Comparison of ENCODE assay signal across 8 cellular contexts in the genomic region with DNA sequence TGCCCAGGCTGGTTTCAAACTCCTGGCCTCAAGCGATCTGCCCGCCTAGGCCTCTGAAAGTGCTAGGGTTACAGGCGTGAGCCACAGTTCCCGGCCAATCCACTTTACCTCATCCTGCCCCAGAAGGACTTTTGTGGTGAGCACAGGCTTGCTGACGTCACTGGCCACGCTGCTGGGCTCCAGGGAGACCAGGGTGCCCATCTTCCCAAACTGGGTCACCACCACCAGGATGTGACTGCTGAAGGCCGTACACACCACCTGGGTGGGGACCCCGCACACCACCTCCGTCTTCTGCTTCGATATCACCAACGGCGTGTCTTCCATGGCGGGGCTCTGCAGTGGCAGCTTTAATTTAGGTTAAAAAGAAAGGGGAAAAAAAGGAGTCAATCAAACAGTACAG. TPM values are rescaled to one million over a fixed set of nuclear protein-coding genes. Genes with fewer than 3 reads are reported as not detected.
A peak's percentile ranks its signal among the peaks of the same experiment; 100 is the strongest.
DNase-seq lines count a peak whose midpoint lies in the region; ATAC-seq and TF ChIP-seq lines count a peak whose summit lies in the region.

No MANE protein-coding gene starts in this region.

- H3K27ac Mint-ChIP-seq in activated naive CD4-positive, alpha-beta T cell treated with anti-CD3 and anti-CD28 coated beads, Interleukin-2, amount 10 ng/mL, durations not matched to agents 7 days and 5 days: peak overlapping the region; percentile 86
- peak overlapping the region; percentile 86 to 91 (median 90) for H3K27ac Mint-ChIP-seq in immature natural killer cell

- H3K79me2 ChIP-seq in KMS-11 (ENCODE audit: insufficient read depth, low read depth): 0 out of 2 replicates have a peak, but pooled peaks cover 6% of the 10 kb centered on the region

- CTCF ChIA-PET in activated naive CD4-positive, alpha-beta T cell treated with anti-CD3 and anti-CD28 coated beads, Interleukin-2, amount 10 ng/mL, durations not matched to agents 7 days and 5 days (lab: Charles Lee): interaction anchor here (1.5 kb wide), 1 partner anchor 36 kb away, joined by 4 read pairs; no protein-coding TSS in a partner anchor

- H3K4me2 ChIP-seq in KMS-11: peak overlapping the region; percentile 30

- peak overlapping the region; percentile 75; the same call in 1 of the 2 replicates for H3K9ac ChIP-seq in KMS-11
- H3K9ac ChIP-seq in stomach smooth muscle (ENCODE audit: low read length in 2 of 2): peak overlapping the region in 1 of 2 donors; percentile 73

- H3K36me3 ChIP-seq in KMS-11 (ENCODE audit: insufficient read depth): no peaks in the 10 kb centered on the region
- peaks cover 7 to 10% of the 10 kb centered on the region in 2 donors for H3K36me3 ChIP-seq in stomach smooth muscle (ENCODE audit: control insufficient read depth in 2 of 2, insufficient read depth in 2 of 2, low read length in 2 of 2)

- no peak overlapping the region for H3K4me3 ChIP-seq in KMS-11 (IDR thresholded peaks at IDR 0.05; ENCODE audit: insufficient read depth, low read depth, low read length)
- peak overlapping the region; percentile 66 to 95 for H3K4me3 ChIP-seq in stomach smooth muscle (ENCODE audit: low read length in 2 of 2)

- H3K27ac ChIP-seq in C4-2B: peak overlapping the region; percentile 86
- peak overlapping the region; percentile 69; the same call in 1 of the 2 replicates for H3K27ac ChIP-seq in KMS-11
- no peak overlapping the region for H3K27ac ChIP-seq in stomach smooth muscle (ENCODE audit: low read length)

- peaks cover 17% of the 10 kb centered on the region for H3K36me3 Mint-ChIP-seq in activated naive CD4-positive, alpha-beta T cell treated with anti-CD3 and anti-CD28 coated beads, Interleukin-2, amount 10 ng/mL, durations not matched to agents 7 days and 5 days
- no peaks in the 10 kb centered on the region for H3K36me3 Mint-ChIP-seq in immature natural killer cell

- TF ChIP-seq CTCF in C4-2B (conservative IDR thresholded peaks at IDR 0.05) (no peak), KMS-11 (conservative IDR thresholded peaks at IDR 0.05; ENCODE audit: low read depth, low read length) (no peak)

- no peaks in the 10 kb centered on the region for H3K27me3 Mint-ChIP-seq in activated naive CD4-positive, alpha-beta T cell treated with anti-CD3 and anti-CD28 coated beads, Interleukin-2, amount 10 ng/mL, durations not matched to agents 7 days and 5 days
- peaks cover 2 to 12% (median 6%) of the 10 kb centered on the region in 3 donors for H3K27me3 Mint-ChIP-seq in immature natural killer cell (ENCODE audit: low read depth in 3 of 3)

- H3K4me1 ChIP-seq in KMS-11 (ENCODE audit: low read depth, poor library complexity, severe bottlenecking): peaks cover 15% of the 10 kb centered on the region
- peaks cover 22% of the 10 kb centered on the region for H3K4me1 ChIP-seq in stomach smooth muscle (ENCODE audit: control insufficient read depth, insufficient read depth, low read length)

- no peaks in the 10 kb centered on the region for H3K9me3 ChIP-seq in stomach smooth muscle (ENCODE audit: control insufficient read depth in 2 of 2, low read length in 2 of 2)

- no peak for ATAC-seq in GM19463 (IDR thresholded peaks at IDR 0.05; ENCODE audit: unreplicated experiment)

- peaks cover 39% of the 10 kb centered on the region for H3K4me1 Mint-ChIP-seq in activated naive CD4-positive, alpha-beta T cell treated with anti-CD3 and anti-CD28 coated beads, Interleukin-2, amount 10 ng/mL, durations not matched to agents 7 days and 5 days
- H3K4me1 Mint-ChIP-seq in immature natural killer cell: peaks cover 26 to 29% of the 10 kb centered on the region in 2 donors

- no peaks in the 10 kb centered on the region for H3K9me3 Mint-ChIP-seq in activated naive CD4-positive, alpha-beta T cell treated with anti-CD3 and anti-CD28 coated beads, Interleukin-2, amount 10 ng/mL, durations not matched to agents 7 days and 5 days
- no peaks in the 10 kb centered on the region for H3K9me3 Mint-ChIP-seq in immature natural killer cell

- no peaks in the 10 kb centered on the region for H3K27me3 ChIP-seq in KMS-11 (ENCODE audit: insufficient read depth, low read depth)
- no peaks in the 10 kb centered on the region for H3K27me3 ChIP-seq in stomach smooth muscle (ENCODE audit: control insufficient read depth in 1 of 2, insufficient read depth in 2 of 2, low read length in 2 of 2)

- DNase-seq in activated naive CD4-positive, alpha-beta T cell treated with anti-CD3 and anti-CD28 coated beads, Interleukin-2, amount 10 ng/mL, durations not matched to agents 7 days and 5 days: no peak
- DNase-seq in immature natural killer cell (peak; percentile 36 to 53 (median 48)), cortex of kidney (lab: John Stamatoyannopoulos, UW) (no peak), GM19238 (ENCODE audit: insufficient read length, low spot score) (no peak)

- peak overlapping the region; percentile 85 for H3K4me3 Mint-ChIP-seq in activated naive CD4-positive, alpha-beta T cell treated with anti-CD3 and anti-CD28 coated beads, Interleukin-2, amount 10 ng/mL, durations not matched to agents 7 days and 5 days
- H3K4me3 Mint-ChIP-seq in immature natural killer cell: peak overlapping the region; percentile 81 to 88 (median 87)

- H4K20me1 ChIP-seq in KMS-11 (ENCODE audit: insufficient read depth): no peaks in the 10 kb centered on the region

- H2AFZ ChIP-seq in KMS-11 (ENCODE audit: low read depth): peak overlapping the region; percentile 91; the same call in 1 of the 2 replicates

RNA-seq across cellular contexts. Expression of a gene that starts 0.8 kb away (rescaled TPM):
- 10 to 100 TPM; 56.3 to 71.0 (median 61.9) TPM for polyA plus RNA-seq in immature natural killer cell

RNA-seq across cellular contexts. Expression of a gene that starts 13.0 kb away (rescaled TPM):
- polyA plus RNA-seq in immature natural killer cell: not detected

RNA-seq across cellular contexts. Expression of a gene that starts 38.5 kb away (rescaled TPM):
- polyA plus RNA-seq in immature natural killer cell: under 1 TPM; 0.06 to 0.86 (median 0.76) TPM

Comparison
In these comparisons a context has a peak if more than half of its experiments do, and no peak if none do; other contexts are left out.
1. DNase-seq: peak in immature natural killer cell (3 of 3); none in activated naive CD4-positive, alpha-beta T cell treated with anti-CD3 and anti-CD28 coated beads, Interleukin-2, amount 10 ng/mL, durations not matched to agents 7 days and 5 days (single experiment), cortex of kidney (single experiment) and GM19238 (single experiment).